Comparison of ENCODE assay signal across 20 cellular contexts in the genomic region with DNA sequence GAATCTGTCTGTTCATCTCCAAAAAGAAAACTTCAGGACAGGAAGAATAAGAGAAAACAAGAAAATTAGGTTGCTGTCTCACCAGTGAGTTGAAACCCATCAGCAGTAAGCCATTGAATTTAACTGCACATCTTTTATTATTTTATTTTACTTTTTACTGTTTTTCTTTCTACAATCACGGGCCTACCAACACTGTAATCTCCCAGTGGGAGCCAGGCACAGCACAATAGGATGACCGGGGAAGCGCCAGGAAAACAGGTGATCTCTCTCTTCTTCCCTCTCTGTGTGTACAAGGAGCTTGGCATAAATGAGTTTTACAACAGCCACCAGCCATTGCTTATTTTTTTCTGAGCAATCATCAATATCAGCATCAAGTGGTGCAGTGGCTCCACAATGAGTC.
DNase-seq lines count a peak whose midpoint lies in the region; FAIRE-seq and TF ChIP-seq lines count a peak whose summit lies in the region.
"Had no signal": no experiment of that assay in that cellular context is flagged by ENCODE, and none has a peak within 500 bp of the region (broad histone marks: within the 10 kb centered on the region; RNA-seq: fewer than 3 reads in every experiment).

No MANE protein-coding gene starts in this region.

- no peaks in the 10 kb centered on the region for H3F3A ChIP-seq in neural progenitor cell (ENCODE audit: low read depth)

- no peak overlapping the region for H3K4me2 ChIP-seq in neural progenitor cell
- H3K4me2 ChIP-seq: BLaER1, PC-9 had no signal

- peaks cover 2% of the 10 kb centered on the region for H3K27me3 Mint-ChIP-seq in neural progenitor cell (ENCODE audit: insufficient read depth, low read depth)
- H3K27me3 Mint-ChIP-seq in activated T-helper 2 cell treated with anti-CD3 and anti-CD28 coated beads, Interferon-gamma antibody, Interleukin-2, Interleukin-4, amounts not matched to agents 10 μg/mL and 5 μg/mL and 100 μg/mL, durations not matched to agents 14 hours and 24 hours and 36 hours (ENCODE audit: low read depth): no peaks in the 10 kb centered on the region

- no peaks in the 10 kb centered on the region for H3K27me3 ChIP-seq in HUES64 (ENCODE audit: insufficient read depth, low read length)
- no peaks in the 10 kb centered on the region for H3K27me3 ChIP-seq in neural progenitor cell
- H3K27me3 ChIP-seq: BLaER1 had no signal

- peak overlapping the region; percentile 47; the same call in 1 of the 2 replicates for H3K27ac ChIP-seq in HUES64 (ENCODE audit: low read depth, low read length)
- no peak overlapping the region for H3K27ac ChIP-seq in neural progenitor cell
- H3K27ac ChIP-seq: BLaER1, PC-9, RWPE1 had no signal

- H3K9ac ChIP-seq in HUES64 (ENCODE audit: low read depth, low read length): no peak overlapping the region
- H3K9ac ChIP-seq in neural progenitor cell: no peak overlapping the region
- H3K9ac ChIP-seq: BLaER1 had no signal

- H3K36me3 Mint-ChIP-seq in neural progenitor cell: no peaks in the 10 kb centered on the region
- no peaks in the 10 kb centered on the region for H3K36me3 Mint-ChIP-seq in activated T-helper 2 cell treated with anti-CD3 and anti-CD28 coated beads, Interferon-gamma antibody, Interleukin-2, Interleukin-4, amounts not matched to agents 10 μg/mL and 5 μg/mL and 100 μg/mL, durations not matched to agents 14 hours and 24 hours and 36 hours (ENCODE audit: low read depth)
- H3K36me3 Mint-ChIP-seq: CD8-positive, alpha-beta T cell had no signal

- no peak overlapping the region for H3K4me3 Mint-ChIP-seq in neural progenitor cell
- H3K4me3 Mint-ChIP-seq in activated T-helper 2 cell treated with anti-CD3 and anti-CD28 coated beads, Interferon-gamma antibody, Interleukin-2, Interleukin-4, amounts not matched to agents 10 μg/mL and 5 μg/mL and 100 μg/mL, durations not matched to agents 14 hours and 24 hours and 36 hours (ENCODE audit: low read depth): no peak overlapping the region
- H3K4me3 Mint-ChIP-seq: CD8-positive, alpha-beta T cell; HFFc6 had no signal

- intact Hi-C loops in activated T-helper 2 cell treated with anti-CD3 and anti-CD28 coated beads, Interferon-gamma antibody, Interleukin-2, Interleukin-4, amounts not matched to agents 10 μg/mL and 5 μg/mL and 100 μg/mL, durations not matched to agents 14 hours and 24 hours and 36 hours (cut with micrococcal nuclease): no loop called here

- H2AFZ ChIP-seq in neural progenitor cell (replicated peaks): no peak overlapping the region
- H2AFZ ChIP-seq: PC-9 had no signal

- H3K36me3 ChIP-seq in HUES64 (ENCODE audit: insufficient read depth, low read length): no peaks in the 10 kb centered on the region
- no peaks in the 10 kb centered on the region for H3K36me3 ChIP-seq in neural progenitor cell
- H3K36me3 ChIP-seq: BLaER1 had no signal

- no peak overlapping the region for H3K27ac Mint-ChIP-seq in neural progenitor cell
- no peak overlapping the region for H3K27ac Mint-ChIP-seq in activated T-helper 2 cell treated with anti-CD3 and anti-CD28 coated beads, Interferon-gamma antibody, Interleukin-2, Interleukin-4, amounts not matched to agents 10 μg/mL and 5 μg/mL and 100 μg/mL, durations not matched to agents 14 hours and 24 hours and 36 hours
- H3K27ac Mint-ChIP-seq: CD8-positive, alpha-beta T cell; HFFc6 had no signal

- no peaks in the 10 kb centered on the region for H3K9me3 ChIP-seq in HUES64 (ENCODE audit: insufficient read depth, low read depth, low read length)
- H3K9me3 ChIP-seq in neural progenitor cell (ENCODE audit: low read depth): no peaks in the 10 kb centered on the region
- H3K9me3 ChIP-seq: BLaER1 had no signal

- DNase-seq in NCI-H146 treated with DMSO at 0.1 percent for 48 hours (lab: John Stamatoyannopoulos, UW; ENCODE audit: unreplicated experiment) (peak; percentile 82), NCI-H345 (lab: John Stamatoyannopoulos, UW) (peak; percentile 56), neural progenitor cell (ENCODE audit: low spot score) (peak; percentile 44), kidney glomerular epithelial cell (lab: John Stamatoyannopoulos, UW) (no peak), frontal cortex (ENCODE audit: low spot score in 2 of 2) (no peak)
- no peak for DNase-seq in activated T-helper 2 cell treated with anti-CD3 and anti-CD28 coated beads, Interferon-gamma antibody, Interleukin-2, Interleukin-4, amounts not matched to agents 10 μg/mL and 5 μg/mL and 100 μg/mL, durations not matched to agents 14 hours and 24 hours and 36 hours (ENCODE audit: low spot score)
- DNase-seq: CD8-positive, alpha-beta T cell; DMS79; H7; HFFc6; KG1; NCI-H1436; NCI-H446; NCI-H526 treated with DMSO at 0.1 percent for 48 hours; PC-9; SIG-M5; T-helper 1 cell had no signal

- H3K4me1 ChIP-seq in HUES64 (ENCODE audit: insufficient read depth, low read length) (peaks cover 25% of the 10 kb centered on the region), neural progenitor cell (peaks cover 14% of the 10 kb centered on the region)

- H3K4me1 Mint-ChIP-seq in neural progenitor cell: peaks cover 9% of the 10 kb centered on the region
- H3K4me1 Mint-ChIP-seq in activated T-helper 2 cell treated with anti-CD3 and anti-CD28 coated beads, Interferon-gamma antibody, Interleukin-2, Interleukin-4, amounts not matched to agents 10 μg/mL and 5 μg/mL and 100 μg/mL, durations not matched to agents 14 hours and 24 hours and 36 hours (ENCODE audit: low read depth): no peaks in the 10 kb centered on the region

- H3K79me2 ChIP-seq in neural progenitor cell (ENCODE audit: low read depth): no peaks in the 10 kb centered on the region

- TF ChIP-seq CTCF in neural progenitor cell (IDR thresholded peaks at IDR 0.05): no peak

- FAIRE-seq in frontal cortex (lab: Jason Lieb, UNC): no peak

- 30% methylated on average over 3 of the region's 3 CpGs for WGBS in HUES64

- H4K20me1 ChIP-seq in neural progenitor cell (ENCODE audit: low read depth): no peaks in the 10 kb centered on the region
- H4K20me1 ChIP-seq: BLaER1 had no signal

- peaks cover 5% of the 10 kb centered on the region for H3K9me3 Mint-ChIP-seq in neural progenitor cell
- H3K9me3 Mint-ChIP-seq in activated T-helper 2 cell treated with anti-CD3 and anti-CD28 coated beads, Interferon-gamma antibody, Interleukin-2, Interleukin-4, amounts not matched to agents 10 μg/mL and 5 μg/mL and 100 μg/mL, durations not matched to agents 14 hours and 24 hours and 36 hours: peaks cover 14% of the 10 kb centered on the region

- no peak overlapping the region for H3K4me3 ChIP-seq in HUES64 (ENCODE audit: low read length)
- H3K4me3 ChIP-seq in neural progenitor cell: no peak overlapping the region
- H3K4me3 ChIP-seq: BLaER1, PC-9 had no signal

Comparison
In these comparisons a context has a peak if more than half of its experiments do, and no peak if none do; other contexts are left out.
1. DNase-seq: peak in NCI-H146 treated with DMSO at 0.1 percent for 48 hours (single experiment), NCI-H345 (single experiment) and neural progenitor cell (single experiment); none in kidney glomerular epithelial cell (single experiment), activated T-helper 2 cell treated with anti-CD3 and anti-CD28 coated beads, Interferon-gamma antibody, Interleukin-2, Interleukin-4, amounts not matched to agents 10 μg/mL and 5 μg/mL and 100 μg/mL, durations not matched to agents 14 hours and 24 hours and 36 hours (single experiment) and frontal cortex (0 of 2).